ENCODE assay signal across 12 cellular contexts in genomic region chr3:12990781-12991480, GRCh38.
DNase-seq lines count a peak whose midpoint lies in the region; ATAC-seq and TF ChIP-seq lines count a peak whose summit lies in the region.
"Had no signal": no experiment of that assay in that cellular context is flagged by ENCODE, and none has a peak within 500 bp of the region (broad histone marks: within the 10 kb centered on the region; RNA-seq: fewer than 3 reads in every experiment).

No MANE protein-coding gene starts in this region.

- H3K4me3 Mint-ChIP-seq in naive thymus-derived CD4-positive, alpha-beta T cell = peak overlapping the region in 2 of 10 donors; percentile 21 to 45

- peak overlapping the region; percentile 69 for H2BK20ac ChIP-seq in IMR-90 (ENCODE audit: low read depth, low read length)

- TF ChIP-seq POLR2A in IMR-90 (IDR thresholded peaks at IDR 0.05; ENCODE audit: low read depth, low read length) (no peak), uterus (IDR thresholded peaks at IDR 0.05) (no peak)

- H3K4me1 ChIP-seq in BLaER1 (peaks cover 98% of the 10 kb centered on the region), IMR-90 (ENCODE audit: control insufficient read depth, insufficient read depth, low read length) (peaks cover 31% of the 10 kb centered on the region), left lung (peaks cover 0 to 56% of the 10 kb centered on the region in 2 donors), uterus (no peaks in the 10 kb centered on the region)
- peaks cover 20 to 31% of the 10 kb centered on the region in 2 donors for H3K4me1 ChIP-seq in naive thymus-derived CD4-positive, alpha-beta T cell (ENCODE audit: control insufficient read depth in 2 of 2, insufficient read depth in 2 of 2, low read length in 2 of 2)

- in situ Hi-C loops in IMR-90 (cut with MboI; ENCODE audit: low sequenced_read_pairs) = no loop called here

- H2BK5ac ChIP-seq in IMR-90 (ENCODE audit: low read depth, low read length, poor library complexity, severe bottlenecking) = peak overlapping the region; percentile 69

- peaks cover 2 to 30% of the 10 kb centered on the region in 2 experiments; a peak in 2 of 4 replicates for H3K79me1 ChIP-seq in IMR-90 (ENCODE audit: low read depth in 1 of 2, low read length in 2 of 2)

- peak overlapping the region in 5 of 9 donors; percentile 21 to 65 (median 26) for H3K27ac Mint-ChIP-seq in naive thymus-derived CD4-positive, alpha-beta T cell

- H2BK15ac ChIP-seq in IMR-90 (ENCODE audit: low read depth, low read length) = 0 out of 3 replicates have a peak overlapping the region, but pooled peaks have one; percentile 9

- peak overlapping the region; percentile 73 for H2AK5ac ChIP-seq in IMR-90 (ENCODE audit: low read depth, low read length)

- peaks cover 0 to 5% (median 0%) of the 10 kb centered on the region in 5 donors for H3K36me3 Mint-ChIP-seq in naive thymus-derived CD4-positive, alpha-beta T cell

- peaks cover 18% of the 10 kb centered on the region; the same call in 1 of the 2 replicates for H3K9me1 ChIP-seq in IMR-90 (ENCODE audit: insufficient read depth, low read length)

- H3K14ac ChIP-seq in IMR-90 (replicated peaks; ENCODE audit: low read depth, low read length) = peak overlapping the region; percentile 56

- no peak overlapping the region for H3K9ac ChIP-seq in BLaER1
- H3K9ac ChIP-seq in IMR-90 (ENCODE audit: low read depth, low read length) = no peak overlapping the region

- WGBS in IMR-90 (ENCODE audit: extremely low coverage in 2 of 2, insufficient read length in 1 of 2), 2 experiments = 0% methylated on average over 3 of the region's 16 CpGs; no CpG with 5 or more reads in 1 of the 2 experiments

- H3K9me3 ChIP-seq in BLaER1 (peaks cover 6% of the 10 kb centered on the region; the same call in 1 of the 2 replicates), IMR-90 (ENCODE audit: control insufficient read depth, insufficient read depth, low read length) (no peaks in the 10 kb centered on the region), left lung (no peaks in the 10 kb centered on the region), uterus (no peaks in the 10 kb centered on the region)
- no peaks in the 10 kb centered on the region for H3K9me3 ChIP-seq in naive thymus-derived CD4-positive, alpha-beta T cell (ENCODE audit: control insufficient read depth in 2 of 3, low read length in 3 of 3)
- H3K9me3 ChIP-seq: SJSA1 had no signal

- peak overlapping the region; percentile 84 for H2AFZ ChIP-seq in IMR-90 (replicated peaks; ENCODE audit: low read length, poor library complexity)

- peak overlapping the region; percentile 68 for H4K91ac ChIP-seq in IMR-90 (ENCODE audit: insufficient read depth, low read depth, low read length)

- TF ChIP-seq RAD21 in IMR-90 (IDR thresholded peaks at IDR 0.05; ENCODE audit: low read length) = no peak

- H3K4me2 ChIP-seq in BLaER1 (peak overlapping the region; percentile 16; the same call in 1 of the 2 replicates), IMR-90 (ENCODE audit: low read depth, low read length) (peak overlapping the region; percentile 54)

- peak overlapping the region; percentile 11 to 75; a peak in 3 of 4 replicates for H4K8ac ChIP-seq in IMR-90 (ENCODE audit: low read depth in 2 of 2, low read length in 2 of 2)

- peaks cover 56% of the 10 kb centered on the region for H3K36me3 ChIP-seq in BLaER1
- no peaks in the 10 kb centered on the region for H3K36me3 ChIP-seq in IMR-90 (ENCODE audit: control insufficient read depth, insufficient read depth, low read length)
- peaks cover 0 to 18% (median 0%) of the 10 kb centered on the region in 3 experiments for H3K36me3 ChIP-seq in naive thymus-derived CD4-positive, alpha-beta T cell (ENCODE audit: control insufficient read depth in 2 of 3, insufficient read depth in 3 of 3, low read length in 3 of 3)
- peaks cover 0 to 12% of the 10 kb centered on the region in 2 donors for H3K36me3 ChIP-seq in left lung
- H3K36me3 ChIP-seq in uterus = no peaks in the 10 kb centered on the region
- H3K36me3 ChIP-seq: SJSA1 had no signal

- peak overlapping the region; percentile 52 for H3K18ac ChIP-seq in IMR-90 (ENCODE audit: low read depth, low read length)

- peak overlapping the region; percentile 0 for H2AK9ac ChIP-seq in IMR-90 (replicated peaks; ENCODE audit: low read depth, low read length, poor library complexity)

- H4K20me1 ChIP-seq in BLaER1 = peaks cover 100% of the 10 kb centered on the region
- H4K20me1 ChIP-seq in IMR-90 (ENCODE audit: insufficient read depth, low read length) = no peaks in the 10 kb centered on the region; the same call in 1 of the 2 replicates

- DNase-seq in IMR-90 (peak; percentile 94), cardiac fibroblast (ENCODE audit: low read depth in 2 of 2) (peak; percentile 40 to 63), left lung (no peak), NOMO-1 treated with dmso at 0.1 percent for 144 hours (lab: John Stamatoyannopoulos, UW; ENCODE audit: unreplicated experiment) (no peak), uterus (no peak)
- DNase-seq in naive thymus-derived CD4-positive, alpha-beta T cell = no peak
- DNase-seq: NCI-H1417; small intestine; stimulated activated naive CD4-positive, alpha-beta T cell treated with Interleukin-2 at 50 U/mL for 16 hours had no signal

- H3K56ac ChIP-seq in IMR-90 (ENCODE audit: extremely low read depth, insufficient read depth, low read length) = no peak overlapping the region

- CTCF ChIA-PET in IMR-90 (lab: Yijun Ruan, JAX) = no interaction called here
- CTCF ChIA-PET in naive thymus-derived CD4-positive, alpha-beta T cell (lab: Charles Lee) = interaction anchor here (1.9 kb wide), 1 partner anchor 9 kb away, joined by 4 read pairs; no protein-coding TSS in a partner anchor

- peaks cover 0 to 5% (median 0%) of the 10 kb centered on the region in 5 donors for H3K27me3 Mint-ChIP-seq in naive thymus-derived CD4-positive, alpha-beta T cell

- BruUV-seq in IMR-90 (replicated peaks; lab: Mats Ljungman, UMichigan) = no TSS peak

- TF ChIP-seq CTCF in IMR-90 (conservative IDR thresholded peaks at IDR 0.05; ENCODE audit: low read depth, low read length) = no peak
- no peak for TF ChIP-seq CTCF in cardiac fibroblast (IDR thresholded peaks at IDR 0.05; ENCODE audit: low read depth, low read length)
- TF ChIP-seq CTCF in left lung (IDR thresholded peaks at IDR 0.05) = no peak
- no peak for TF ChIP-seq CTCF in uterus (IDR thresholded peaks at IDR 0.05)

- H3K9me3 Mint-ChIP-seq in naive thymus-derived CD4-positive, alpha-beta T cell = no peaks in the 10 kb centered on the region

- H3K27me3 ChIP-seq in BLaER1 (peaks cover 26% of the 10 kb centered on the region), IMR-90 (ENCODE audit: control insufficient read depth, insufficient read depth, low read length) (no peaks in the 10 kb centered on the region), left lung (peaks cover 0 to 5% of the 10 kb centered on the region in 2 donors), uterus (no peaks in the 10 kb centered on the region)
- no peaks in the 10 kb centered on the region for H3K27me3 ChIP-seq in naive thymus-derived CD4-positive, alpha-beta T cell (ENCODE audit: control insufficient read depth in 2 of 2, insufficient read depth in 2 of 2, low read length in 2 of 2)

- peaks cover 20 to 73% (median 62%) of the 10 kb centered on the region in 7 donors for H3K4me1 Mint-ChIP-seq in naive thymus-derived CD4-positive, alpha-beta T cell

- H3K4ac ChIP-seq in IMR-90 (ENCODE audit: low read depth, low read length) = peak overlapping the region; percentile 72

- ATAC-seq in IMR-90 (ENCODE audit: low read depth) (peak; percentile 46), GM21526 (IDR thresholded peaks at IDR 0.05; ENCODE audit: low FRiP score, unreplicated experiment) (no peak), left lung (no peak)
- no peak for ATAC-seq in naive thymus-derived CD4-positive, alpha-beta T cell

- H2BK120ac ChIP-seq in IMR-90 (ENCODE audit: low read depth, low read length) = peak overlapping the region; percentile 80

- H3K4me3 ChIP-seq in BLaER1 (no peak overlapping the region), IMR-90 (ENCODE audit: insufficient read depth, low read depth, low read length) (no peak overlapping the region), cardiac fibroblast (replicated peaks in 1 of 2; ENCODE audit: low read depth in 2 of 2, low read length in 2 of 2) (no peak overlapping the region), left lung (no peak overlapping the region), uterus (no peak overlapping the region)
- no peak overlapping the region for H3K4me3 ChIP-seq in naive thymus-derived CD4-positive, alpha-beta T cell (ENCODE audit: low read length)
- H3K4me3 ChIP-seq: SJSA1 had no signal

- peak overlapping the region; percentile 43; the same call in 1 of the 2 replicates for H4K5ac ChIP-seq in IMR-90 (ENCODE audit: low read depth, low read length)

- no peak overlapping the region; the same call in 1 of the 2 replicates for H3K23ac ChIP-seq in IMR-90 (ENCODE audit: low read depth, low read length)

- dilution Hi-C loops in IMR-90 (cut with HindIII; ENCODE audit: low sequenced_read_pairs, unreplicated experiment) = no loop called here

- intact Hi-C loops in IMR-90 (cut with micrococcal nuclease) = no loop called here
- intact Hi-C loops in naive thymus-derived CD4-positive, alpha-beta T cell (cut with micrococcal nuclease) = no loop called here
- intact Hi-C loops in left lung (cut with DNase I) = no loop called here
- intact Hi-C loops in uterus (cut with DNase I; ENCODE audit: low total_unique reads) = loop anchor here (10.0 kb wide), 1 partner anchor 96 kb away; no protein-coding TSS in a partner anchor

- no peak overlapping the region for H3K27ac ChIP-seq in BLaER1
- H3K27ac ChIP-seq in IMR-90 (ENCODE audit: insufficient read depth, low read length) = peak overlapping the region; percentile 75
- no peak overlapping the region for H3K27ac ChIP-seq in naive thymus-derived CD4-positive, alpha-beta T cell (ENCODE audit: low read depth, low read length)
- no peak overlapping the region for H3K27ac ChIP-seq in left lung
- no peak overlapping the region for H3K27ac ChIP-seq in uterus
- H3K27ac ChIP-seq: SJSA1 had no signal

- POLR2A ChIA-PET in IMR-90 (lab: Charles Lee; ENCODE audit: unreplicated experiment) = no interaction called here
- POLR2A ChIA-PET in naive thymus-derived CD4-positive, alpha-beta T cell (lab: Charles Lee) = no interaction called here

TF ChIP-seq in IMR-90, 13 proteins besides CTCF, POLR2A, EP300 and RAD21:
- 0 out of 2 replicates have a peak, but pooled peaks have one; percentile 53 for TF ChIP-seq FOS (IDR thresholded peaks at IDR 0.05; ENCODE audit: low read depth, low read length)
- TF ChIP-seq MAZ (IDR thresholded peaks at IDR 0.05; ENCODE audit: borderline replicate concordance, low read depth, low read length) = no peak
- peak; percentile 67 for TF ChIP-seq CEBPB (IDR thresholded peaks at IDR 0.05; ENCODE audit: low read depth, low read length)

Comparison
In these comparisons a context has a peak if more than half of its experiments do, and no peak if none do; other contexts are left out.
1. DNase-seq: peak in IMR-90 (single experiment) and cardiac fibroblast (2 of 2); none in naive thymus-derived CD4-positive, alpha-beta T cell (0 of 9), left lung (0 of 2), NOMO-1 treated with dmso at 0.1 percent for 144 hours (single experiment) and uterus (0 of 2).